Comparison of ENCODE assay signal across 25 cellular contexts in genomic region chr14:81102217-81102616, GRCh38.
DNase-seq lines count a peak whose midpoint lies in the region; ATAC-seq, FAIRE-seq and TF ChIP-seq lines count a peak whose summit lies in the region.
"Had no signal": no experiment of that assay in that cellular context is flagged by ENCODE, and none has a peak within 500 bp of the region (broad histone marks: within the 10 kb centered on the region; RNA-seq: fewer than 3 reads in every experiment).

No MANE protein-coding gene starts in this region.

- no peak overlapping the region for H2BK120ac ChIP-seq in IMR-90 (ENCODE audit: low read depth, low read length)

- H3K9ac ChIP-seq in IMR-90 (ENCODE audit: low read depth, low read length) = no peak overlapping the region
- no peak overlapping the region for H3K9ac ChIP-seq in K562 (ENCODE audit: insufficient read depth in 1 of 2, low read depth in 2 of 2, low read length in 2 of 2)
- H3K9ac ChIP-seq: BLaER1 had no signal

- H2AFZ ChIP-seq in IMR-90 (replicated peaks; ENCODE audit: low read length, poor library complexity) (no peak overlapping the region), K562 (ENCODE audit: low read depth, low read length) (no peak overlapping the region)

- CTCF ChIA-PET in IMR-90 (lab: Yijun Ruan, JAX) = no interaction called here
- CTCF ChIA-PET in K562 (lab: Yijun Ruan, JAX; ENCODE audit: low intra/inter-chr PET ratio) = no interaction called here

- H4K8ac ChIP-seq in IMR-90 (ENCODE audit: low read depth in 2 of 2, low read length in 2 of 2) = no peak overlapping the region

- no peak overlapping the region for H3K14ac ChIP-seq in IMR-90 (replicated peaks; ENCODE audit: low read depth, low read length)

- no peak for TF ChIP-seq EP300 in K562 (IDR thresholded peaks at IDR 0.05; ENCODE audit: low read length)

- no peak overlapping the region for H2BK5ac ChIP-seq in IMR-90 (ENCODE audit: low read depth, low read length, poor library complexity, severe bottlenecking)

- WGBS in IMR-90 (ENCODE audit: extremely low coverage in 2 of 2, insufficient read length in 1 of 2), 2 experiments = no CpG with 5 or more reads among the region's 3 CpGs
- 18% methylated on average over 3 of the region's 3 CpGs for WGBS in K562 (ENCODE audit: insufficient coverage, low coverage, missing lambda C conversion rate)

- TF ChIP-seq RAD21 in IMR-90 (IDR thresholded peaks at IDR 0.05; ENCODE audit: low read length) (no peak), K562 (CRISPR knock-in tag; conservative IDR thresholded peaks at IDR 0.05 in 1 of 2, IDR thresholded peaks at IDR 0.05 in 1 of 2) (no peak)

- no peak overlapping the region for H3K56ac ChIP-seq in IMR-90 (ENCODE audit: extremely low read depth, insufficient read depth, low read length)

- H3K27me3 ChIP-seq in IMR-90 (ENCODE audit: control insufficient read depth, insufficient read depth, low read length) = no peaks in the 10 kb centered on the region
- no peaks in the 10 kb centered on the region for H3K27me3 ChIP-seq in K562 (ENCODE audit: control insufficient read depth in 2 of 2, insufficient read depth in 2 of 2, low read length in 2 of 2)
- H3K27me3 ChIP-seq: BE2C, BLaER1 had no signal

- H2AK9ac ChIP-seq in IMR-90 (replicated peaks; ENCODE audit: low read depth, low read length, poor library complexity) = no peak overlapping the region

- dilution Hi-C loops in IMR-90 (cut with HindIII; ENCODE audit: low sequenced_read_pairs, unreplicated experiment) = no loop called here

- no peak overlapping the region for H3K4ac ChIP-seq in IMR-90 (ENCODE audit: low read depth, low read length)

- H3K4me2 ChIP-seq in IMR-90 (ENCODE audit: low read depth, low read length) (no peak overlapping the region), K562 (ENCODE audit: insufficient read depth, low read length) (no peak overlapping the region)
- H3K4me2 ChIP-seq: BLaER1 had no signal

- H3K18ac ChIP-seq in IMR-90 (ENCODE audit: low read depth, low read length) = no peak overlapping the region

- TF ChIP-seq CTCF in IMR-90 (conservative IDR thresholded peaks at IDR 0.05; ENCODE audit: low read depth, low read length) (no peak), K562 (IDR thresholded peaks at IDR 0.05 in 2 of 3, conservative IDR thresholded peaks at IDR 0.05 in 1 of 3; ENCODE audit: insufficient read depth in 2 of 3, low read depth in 1 of 3, low read length in 3 of 3) (no peak)

- DNase-seq in IMR-90 (no peak), K562 (ENCODE audit: extremely low read depth in 1 of 4, low spot score in 3 of 4) (no peak), sciatic nerve (ENCODE audit: low spot score) (no peak), GM19239 (ENCODE audit: insufficient read length, low spot score) (no peak), NCI-H774 (lab: John Stamatoyannopoulos, UW) (no peak)
- DNase-seq: 8988T; ACHN; BE2C; C1 segment of cervical spinal cord; CD4-positive, alpha-beta memory T cell; CD4-positive, CD25-positive, alpha-beta regulatory T cell; CD8-positive, alpha-beta memory T cell; COR-L47; DMS 273 treated with DMSO at 0.1 percent for 48 hours; DMS153; DMS53; DMS79; DND-41; EL; GDM1 had no signal

- H3K9me3 ChIP-seq in IMR-90 (ENCODE audit: control insufficient read depth, insufficient read depth, low read length) = no peaks in the 10 kb centered on the region
- H3K9me3 ChIP-seq in K562 (replicated peaks; ENCODE audit: control insufficient read depth, insufficient read depth, low read depth, low read length) = no peaks in the 10 kb centered on the region
- H3K9me3 ChIP-seq: BE2C, BLaER1 had no signal

- H3K36me3 ChIP-seq in IMR-90 (ENCODE audit: control insufficient read depth, insufficient read depth, low read length) = no peaks in the 10 kb centered on the region
- H3K36me3 ChIP-seq in K562 (ENCODE audit: control insufficient read depth, insufficient read depth, low read length) = no peaks in the 10 kb centered on the region
- H3K36me3 ChIP-seq: BE2C, BLaER1 had no signal

- H4K91ac ChIP-seq in IMR-90 (ENCODE audit: insufficient read depth, low read depth, low read length) = no peak overlapping the region

- no peak overlapping the region for H3K23ac ChIP-seq in IMR-90 (ENCODE audit: low read depth, low read length)

- ATAC-seq in IMR-90 (ENCODE audit: low read depth) = no peak
- no peak for ATAC-seq in K562
- peak; percentile 52 for ATAC-seq in sciatic nerve
- ATAC-seq: GM12878 had no signal

- no peak overlapping the region for H3K4me3 ChIP-seq in IMR-90 (ENCODE audit: insufficient read depth, low read depth, low read length)
- H3K4me3 ChIP-seq in K562 = no peak overlapping the region
- H3K4me3 ChIP-seq: BLaER1, GM12878 had no signal

- H3K4me1 ChIP-seq in IMR-90 (ENCODE audit: control insufficient read depth, insufficient read depth, low read length) (no peaks in the 10 kb centered on the region), K562 (replicated peaks in 1 of 2; ENCODE audit: control insufficient read depth in 2 of 2, insufficient read depth in 2 of 2, low read length in 2 of 2) (no peaks in the 10 kb centered on the region)
- H3K4me1 ChIP-seq: BE2C, BLaER1 had no signal

- H4K20me1 ChIP-seq in IMR-90 (ENCODE audit: insufficient read depth, low read length) = no peaks in the 10 kb centered on the region
- no peaks in the 10 kb centered on the region for H4K20me1 ChIP-seq in K562 (replicated peaks; ENCODE audit: control insufficient read depth, insufficient read depth, low read length)
- H4K20me1 ChIP-seq: BLaER1 had no signal

- POLR2A ChIA-PET in IMR-90 (lab: Charles Lee; ENCODE audit: unreplicated experiment) (no interaction called here), K562 (lab: Yijun Ruan, JAX) (no interaction called here)

- H3K79me2 ChIP-seq in K562 (ENCODE audit: control insufficient read depth, insufficient read depth, low read length) = no peaks in the 10 kb centered on the region

- H3K79me1 ChIP-seq in IMR-90 (ENCODE audit: low read depth in 1 of 2, low read length in 2 of 2) = no peaks in the 10 kb centered on the region

- in situ Hi-C loops in IMR-90 (cut with MboI; ENCODE audit: low sequenced_read_pairs) = no loop called here
- in situ Hi-C loops in K562 (cut with MboI) = no loop called here

- H3K9me1 ChIP-seq in IMR-90 (ENCODE audit: insufficient read depth, low read length) (no peaks in the 10 kb centered on the region), K562 (ENCODE audit: control insufficient read depth, insufficient read depth, low read length) (no peaks in the 10 kb centered on the region)

- FAIRE-seq in K562 (lab: Jason Lieb, UNC) (no peak), GM19239 (lab: Jason Lieb, UNC) (no peak)
- FAIRE-seq: A204.1, GM12878, GM12892, GM18507 had no signal

- intact Hi-C loops in IMR-90 (cut with micrococcal nuclease) = no loop called here
- intact Hi-C loops in K562 (cut with micrococcal nuclease) = no loop called here
- intact Hi-C loops in sciatic nerve (cut with DNase I) = no loop called here

- BruUV-seq in IMR-90 (replicated peaks; lab: Mats Ljungman, UMichigan) (no TSS peak), K562 (replicated peaks; lab: Mats Ljungman, UMichigan) (no TSS peak)

- no peak overlapping the region for H3K27ac ChIP-seq in IMR-90 (ENCODE audit: insufficient read depth, low read length)
- H3K27ac ChIP-seq in K562 (ENCODE audit: extremely low read depth, low read depth, low read length) = no peak overlapping the region
- H3K27ac ChIP-seq: BLaER1 had no signal

- H4K5ac ChIP-seq in IMR-90 (ENCODE audit: low read depth, low read length) = no peak overlapping the region

- H2BK15ac ChIP-seq in IMR-90 (ENCODE audit: low read depth, low read length) = no peak overlapping the region

- no peak overlapping the region for H2AK5ac ChIP-seq in IMR-90 (ENCODE audit: low read depth, low read length)

- TF ChIP-seq POLR2A in IMR-90 (IDR thresholded peaks at IDR 0.05; ENCODE audit: low read depth, low read length) (no peak), K562 (conservative IDR thresholded peaks at IDR 0.05) (no peak)

- H2BK20ac ChIP-seq in IMR-90 (ENCODE audit: low read depth, low read length) = no peak overlapping the region

TF ChIP-seq in IMR-90, 13 proteins besides CTCF, POLR2A, EP300 and RAD21:
- TF ChIP-seq RCOR1 (IDR thresholded peaks at IDR 0.05; ENCODE audit: insufficient replicate concordance, low read length) (no peak), CEBPB (IDR thresholded peaks at IDR 0.05; ENCODE audit: low read depth, low read length) (peak; percentile 54)
- TF ChIP-seq, protein P1, sequence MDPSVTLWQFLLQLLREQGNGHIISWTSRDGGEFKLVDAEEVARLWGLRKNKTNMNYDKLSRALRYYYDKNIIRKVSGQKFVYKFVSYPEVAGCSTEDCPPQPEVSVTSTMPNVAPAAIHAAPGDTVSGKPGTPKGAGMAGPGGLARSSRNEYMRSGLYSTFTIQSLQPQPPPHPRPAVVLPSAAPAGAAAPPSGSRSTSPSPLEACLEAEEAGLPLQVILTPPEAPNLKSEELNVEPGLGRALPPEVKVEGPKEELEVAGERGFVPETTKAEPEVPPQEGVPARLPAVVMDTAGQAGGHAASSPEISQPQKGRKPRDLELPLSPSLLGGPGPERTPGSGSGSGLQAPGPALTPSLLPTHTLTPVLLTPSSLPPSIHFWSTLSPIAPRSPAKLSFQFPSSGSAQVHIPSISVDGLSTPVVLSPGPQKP (IDR thresholded peaks at IDR 0.05; ENCODE audit: borderline replicate concordance, low read depth, low read length) = no peak

TF ChIP-seq in K562, 482 proteins besides CTCF, POLR2A, EP300 and RAD21 (continues in another document):
- TF ChIP-seq PYGO2 (tag; IDR thresholded peaks at IDR 0.05) = no peak
- TF ChIP-seq NCOR1 (IDR thresholded peaks at IDR 0.05) = no peak
- TF ChIP-seq ARID3A (IDR thresholded peaks at IDR 0.05; ENCODE audit: borderline replicate concordance, low read depth, low read length) = no peak
- TF ChIP-seq PKNOX1 (IDR thresholded peaks at IDR 0.05) = no peak
